ENCODE assay signal across 24 cellular contexts in the genomic region with DNA sequence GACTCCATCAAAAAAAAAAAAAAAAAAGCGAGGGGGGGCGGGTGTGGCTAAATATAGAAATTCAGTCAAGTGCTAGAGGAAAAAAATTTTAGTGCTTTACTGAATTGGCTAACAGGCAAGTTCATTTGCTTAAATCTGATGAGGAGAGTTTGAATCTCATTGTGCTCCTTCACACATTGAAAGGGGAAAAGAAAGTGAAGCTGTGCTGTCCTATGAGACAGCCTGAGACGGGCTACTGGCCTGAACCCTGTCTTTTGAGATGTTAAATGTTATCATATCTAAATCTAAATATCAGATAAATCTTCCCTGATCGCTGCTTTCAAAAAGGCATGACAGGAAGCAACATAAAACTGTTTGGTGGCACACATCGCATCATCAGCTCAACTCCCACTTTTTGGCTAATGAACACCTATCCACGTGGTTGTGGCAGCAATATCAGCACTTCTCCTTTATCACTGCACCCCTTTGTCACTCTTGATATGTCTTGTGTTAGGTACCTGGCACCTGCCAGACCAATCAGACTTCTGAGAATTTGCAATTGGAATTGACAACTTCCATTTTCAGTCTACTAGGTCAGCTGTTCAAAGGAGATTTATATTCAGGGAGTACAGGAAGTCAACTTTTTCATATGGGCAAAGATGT. TPM values are rescaled to one million over a fixed set of nuclear protein-coding genes. Genes with fewer than 3 reads are reported as not detected.
DNase-seq lines count a peak whose midpoint lies in the region; ATAC-seq and TF ChIP-seq lines count a peak whose summit lies in the region.
"Had no signal": no experiment of that assay in that cellular context is flagged by ENCODE, and none has a peak within 500 bp of the region (broad histone marks: within the 10 kb centered on the region; RNA-seq: fewer than 3 reads in every experiment).

No MANE protein-coding gene starts in this region.

- no peak for TF ChIP-seq POLR2A in uterus (IDR thresholded peaks at IDR 0.05)

- H3K4me3 ChIP-seq in GM08714 (ENCODE audit: low read length) (peak overlapping the region; percentile 13; the same call in 1 of the 2 replicates), uterus (no peak overlapping the region)
- H3K4me3 ChIP-seq: BLaER1 treated with 17β-estradiol and CSF1 and Interleukin-3, amounts not matched to agents 10 nM and 100 nM; pancreas; right lobe of liver; suprapubic skin had no signal

- peaks cover 2% of the 10 kb centered on the region for H3K9me3 Mint-ChIP-seq in activated naive CD4-positive, alpha-beta T cell treated with anti-CD3 and anti-CD28 coated beads for 36 hours
- H3K9me3 Mint-ChIP-seq: activated T-helper 2 cell treated with anti-CD3 and anti-CD28 coated beads, Interferon-gamma antibody, Interleukin-2, Interleukin-4, amounts not matched to agents 10 μg/mL and 5 μg/mL and 100 μg/mL, durations not matched to agents 14 hours and 24 hours and 36 hours; natural killer cell had no signal

- no peaks in the 10 kb centered on the region for H3K4me1 ChIP-seq in uterus

- no peaks in the 10 kb centered on the region for H3K27me3 ChIP-seq in uterus
- H3K27me3 ChIP-seq: BLaER1 treated with 17β-estradiol and CSF1 and Interleukin-3, amounts not matched to agents 10 nM and 100 nM; brain microvascular endothelial cell; pancreas; right lobe of liver; suprapubic skin had no signal

- H3K27ac ChIP-seq in uterus = no peak overlapping the region
- H3K27ac ChIP-seq: BLaER1 treated with 17β-estradiol and CSF1 and Interleukin-3, amounts not matched to agents 10 nM and 100 nM; brain microvascular endothelial cell; pancreas; right lobe of liver; suprapubic skin had no signal

- H3K4me1 Mint-ChIP-seq in activated naive CD4-positive, alpha-beta T cell treated with anti-CD3 and anti-CD28 coated beads for 36 hours (ENCODE audit: low read depth) = peaks cover 26% of the 10 kb centered on the region

- no peaks in the 10 kb centered on the region for H3K36me3 ChIP-seq in uterus
- H3K36me3 ChIP-seq: BLaER1 treated with 17β-estradiol and CSF1 and Interleukin-3, amounts not matched to agents 10 nM and 100 nM; brain microvascular endothelial cell; pancreas; right lobe of liver; suprapubic skin had no signal

- peak; percentile 34 for DNase-seq in RPMI8226
- DNase-seq in activated naive CD4-positive, alpha-beta T cell treated with anti-CD3 and anti-CD28 coated beads for 36 hours = no peak
- no peak for DNase-seq in NCI-H1694 treated with DMSO at 0.1 percent for 48 hours (lab: John Stamatoyannopoulos, UW)
- no peak for DNase-seq in NCI-H748 treated with DMSO at 0.1 percent for 48 hours (lab: John Stamatoyannopoulos, UW)
- no peak for DNase-seq in uterus
- DNase-seq: activated CD4-positive, alpha-beta T cell treated with anti-CD3 and anti-CD28 coated beads for 48 hours; brain microvascular endothelial cell; Calu3; left cardiac atrium; natural killer cell; NCI-H1105 treated with DMSO at 0.1 percent for 48 hours; NCI-H524 treated with DMSO at 0.1 percent for 48 hours; pancreas; right lobe of liver; Right ventricle myocardium superior; stimulated activated CD4-positive, alpha-beta T cell treated with anti-CD3 and anti-CD28 coated beads, Interleukin-15, amount 100 ng/mL, for 24 hours; SW 1271 had no signal

- H3K27ac Mint-ChIP-seq in activated naive CD4-positive, alpha-beta T cell treated with anti-CD3 and anti-CD28 coated beads for 36 hours = no peak overlapping the region
- H3K27ac Mint-ChIP-seq: activated T-helper 2 cell treated with anti-CD3 and anti-CD28 coated beads, Interferon-gamma antibody, Interleukin-2, Interleukin-4, amounts not matched to agents 10 μg/mL and 5 μg/mL and 100 μg/mL, durations not matched to agents 14 hours and 24 hours and 36 hours had no signal

- TF ChIP-seq CTCF in uterus (IDR thresholded peaks at IDR 0.05) = no peak

- no peaks in the 10 kb centered on the region for H3K9me3 ChIP-seq in uterus
- H3K9me3 ChIP-seq: BLaER1 treated with 17β-estradiol and CSF1 and Interleukin-3, amounts not matched to agents 10 nM and 100 nM; pancreas; right lobe of liver; suprapubic skin had no signal

- H3K4me3 Mint-ChIP-seq in activated naive CD4-positive, alpha-beta T cell treated with anti-CD3 and anti-CD28 coated beads for 36 hours = no peak overlapping the region
- H3K4me3 Mint-ChIP-seq: natural killer cell had no signal

- CTCF ChIA-PET in activated naive CD4-positive, alpha-beta T cell treated with anti-CD3 and anti-CD28 coated beads for 36 hours (lab: Charles Lee) = interaction anchor here (1.0 to 1.9 kb wide), 6 partner anchors 17 to 146 kb away, joined by 3 to 8 read pairs (median 3); a partner anchor contains a TSS

- intact Hi-C loops in activated naive CD4-positive, alpha-beta T cell treated with anti-CD3 and anti-CD28 coated beads for 36 hours (cut with micrococcal nuclease) = no loop called here
- intact Hi-C loops in uterus (cut with DNase I; ENCODE audit: low total_unique reads) = no loop called here

- ATAC-seq in GM19324 (IDR thresholded peaks at IDR 0.05; ENCODE audit: low FRiP score, unreplicated experiment) (peak; percentile 41), HG02938 (IDR thresholded peaks at IDR 0.05; ENCODE audit: unreplicated experiment) (peak; percentile 37)
- ATAC-seq: left cardiac atrium, natural killer cell, pancreas, right lobe of liver had no signal

- H3K27me3 Mint-ChIP-seq in activated naive CD4-positive, alpha-beta T cell treated with anti-CD3 and anti-CD28 coated beads for 36 hours (ENCODE audit: low read depth) = peaks cover 2% of the 10 kb centered on the region

- no peaks in the 10 kb centered on the region for H3K36me3 Mint-ChIP-seq in activated naive CD4-positive, alpha-beta T cell treated with anti-CD3 and anti-CD28 coated beads for 36 hours (ENCODE audit: low read depth)
- H3K36me3 Mint-ChIP-seq: natural killer cell had no signal

RNA-seq across cellular contexts. Expression of a gene that starts 14.0 kb away (rescaled TPM):
- total RNA-seq in activated naive CD4-positive, alpha-beta T cell treated with anti-CD3 and anti-CD28 coated beads for 36 hours = not detected
- total RNA-seq in uterus = 1 to 10 TPM in 1 of 4 donors, not detected in 3; 1.1 TPM
- total RNA-seq: A673; activated T-helper 2 cell treated with anti-CD3 and anti-CD28 coated beads, Interferon-gamma antibody, Interleukin-2, Interleukin-4, amounts not matched to agents 10 μg/mL and 5 μg/mL and 100 μg/mL, durations not matched to agents 14 hours and 24 hours and 36 hours; Calu3; left cardiac atrium; natural killer cell; pancreas; Right ventricle myocardium superior; suprapubic skin had no signal

RNA-seq across cellular contexts. Expression of a gene that starts 28.5 kb away (rescaled TPM):
- total RNA-seq in activated naive CD4-positive, alpha-beta T cell treated with anti-CD3 and anti-CD28 coated beads for 36 hours = 1 to 10 TPM; 5.9 to 6.0 TPM
- total RNA-seq in uterus = 10 to 100 TPM; 13.5 to 27.4 (median 19.7) TPM

RNA-seq across cellular contexts. Expression of a gene that starts 36.1 kb away (rescaled TPM):
- 10 to 100 TPM; 13.9 to 14.4 TPM for total RNA-seq in activated naive CD4-positive, alpha-beta T cell treated with anti-CD3 and anti-CD28 coated beads for 36 hours
- total RNA-seq in uterus = 10 to 100 TPM in 2 of 4 donors, 1 to 10 TPM in 2; 6.9 to 25.3 (median 15.6) TPM

RNA-seq across cellular contexts. Expression of a gene that starts 50.5 kb away (rescaled TPM):
- total RNA-seq in activated naive CD4-positive, alpha-beta T cell treated with anti-CD3 and anti-CD28 coated beads for 36 hours = 1 to 10 TPM; 7.0 to 7.2 TPM
- total RNA-seq in uterus = 10 to 100 TPM in 3 of 4 donors, 1 to 10 TPM in 1; 7.7 to 38.2 (median 29.4) TPM
